In genomic region chr10:72242675-72243074, GRCh38 we compare ENCODE assay signal across 1 cellular context.
TF ChIP-seq lines count a peak whose summit lies in the region.

No MANE protein-coding gene starts in this region.

TF ChIP-seq in H1, 55 proteins besides CTCF, POLR2A, EP300 and RAD21:
- TF ChIP-seq NRF1 (IDR thresholded peaks at IDR 0.05; ENCODE audit: low read depth, low read length) (no peak), BCL11A (IDR thresholded peaks at IDR 0.05; ENCODE audit: low read depth in 2 of 2, low read length in 2 of 2) (no peak), SRF (IDR thresholded peaks at IDR 0.05; ENCODE audit: low read depth, low read length) (no peak), KDM4A (IDR thresholded peaks at IDR 0.05; ENCODE audit: low read depth, low read length, severe bottlenecking) (no peak), TAF1 (IDR thresholded peaks at IDR 0.05; ENCODE audit: low read depth, low read length) (no peak), SIX5 (IDR thresholded peaks at IDR 0.05; ENCODE audit: low read depth, low read length) (no peak), SIRT6 (IDR thresholded peaks at IDR 0.05; ENCODE audit: low read length) (no peak), EGR1 (IDR thresholded peaks at IDR 0.05; ENCODE audit: borderline replicate concordance, low read depth, low read length) (no peak), TCF12 (IDR thresholded peaks at IDR 0.05; ENCODE audit: low read depth, low read length) (no peak), YY1 (IDR thresholded peaks at IDR 0.05; ENCODE audit: low read depth, low read length) (no peak), BACH1 (IDR thresholded peaks at IDR 0.05; ENCODE audit: low read length) (no peak), SP1 (IDR thresholded peaks at IDR 0.05; ENCODE audit: low read depth, low read length) (no peak), CHD2 (IDR thresholded peaks at IDR 0.05; ENCODE audit: low read length) (no peak), PHF8 (conservative IDR thresholded peaks at IDR 0.05; ENCODE audit: low read depth, low read length) (no peak), ZNF274 (IDR thresholded peaks at IDR 0.05; ENCODE audit: borderline replicate concordance, extremely low read depth, low read length) (no peak), GABPA (IDR thresholded peaks at IDR 0.05; ENCODE audit: borderline replicate concordance, insufficient read depth, low read length) (no peak)
- TF ChIP-seq, protein P1, sequence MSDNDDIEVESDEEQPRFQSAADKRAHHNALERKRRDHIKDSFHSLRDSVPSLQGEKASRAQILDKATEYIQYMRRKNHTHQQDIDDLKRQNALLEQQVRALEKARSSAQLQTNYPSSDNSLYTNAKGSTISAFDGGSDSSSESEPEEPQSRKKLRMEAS (IDR thresholded peaks at IDR 0.05): no peak
